Comparison of ENCODE assay signal across 8 cellular contexts in the genomic region with DNA sequence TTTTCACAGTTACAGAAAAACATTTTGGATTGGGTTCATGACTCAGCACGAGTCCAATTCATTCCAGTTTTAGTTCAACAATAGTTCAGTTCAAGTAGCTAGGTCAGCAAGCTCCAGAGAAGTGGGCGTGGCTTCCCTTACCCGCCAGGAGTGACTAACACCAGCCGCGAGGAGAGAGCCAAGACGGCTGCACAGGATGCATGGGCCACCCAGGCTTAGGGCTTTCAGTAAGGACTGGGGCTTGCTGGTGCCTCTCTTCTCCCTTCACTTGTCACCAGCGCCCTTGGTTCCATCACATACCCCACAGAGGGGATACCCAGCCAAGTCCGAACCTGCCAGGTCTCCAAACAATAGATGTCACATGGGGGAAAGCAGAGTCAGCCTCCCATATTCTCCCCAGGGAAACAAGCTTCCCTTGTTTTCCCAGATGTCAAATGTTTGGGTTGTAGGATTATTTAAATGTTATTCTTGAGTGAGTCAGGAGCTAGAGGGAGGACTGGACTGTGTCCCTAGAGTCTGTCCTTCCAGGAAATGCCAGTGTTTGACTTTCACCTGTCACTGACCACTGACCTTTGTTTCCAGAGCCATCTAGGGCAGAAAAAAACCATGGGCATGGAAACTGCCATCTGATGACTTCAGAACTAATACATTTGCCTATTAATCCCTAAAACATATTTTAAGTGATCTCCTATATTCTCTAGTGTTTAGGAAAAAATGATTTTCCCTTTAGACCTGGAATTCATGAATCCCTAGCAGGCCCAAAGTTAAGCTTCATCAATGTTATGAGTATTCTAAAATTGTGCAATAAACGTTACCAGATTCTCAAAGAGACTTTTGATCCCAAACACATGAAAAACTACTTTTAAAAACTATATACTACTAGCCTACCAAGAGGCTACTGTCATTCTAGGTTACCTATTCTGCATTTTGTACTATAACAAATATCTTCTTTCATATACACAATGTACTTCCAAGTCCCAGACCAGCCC. TPM values are rescaled to one million over a fixed set of nuclear protein-coding genes. Genes with fewer than 3 reads are reported as not detected.
DNase-seq lines count a peak whose midpoint lies in the region; ATAC-seq and TF ChIP-seq lines count a peak whose summit lies in the region.

No MANE protein-coding gene starts in this region.

- no peaks in the 10 kb centered on the region for H3K9me3 Mint-ChIP-seq in activated T-helper 1 cell treated with anti-CD3 and anti-CD28 coated beads, Interleukin-12 subunit alpha, Interleukin-12 subunit beta, Interleukin-2, Interleukin-4 antibody, amounts not matched to agents 30 ng/mL and 10 ng/mL and 1 ng/mL, durations not matched to agents 14 hours and 24 hours and 36 hours
- no peaks in the 10 kb centered on the region for H3K9me3 Mint-ChIP-seq in mesothelial cell of epicardium

- H3K36me3 ChIP-seq in prostate gland: no peaks in the 10 kb centered on the region

- H3K4me3 Mint-ChIP-seq in activated T-helper 1 cell treated with anti-CD3 and anti-CD28 coated beads, Interleukin-12 subunit alpha, Interleukin-12 subunit beta, Interleukin-2, Interleukin-4 antibody, amounts not matched to agents 30 ng/mL and 10 ng/mL and 1 ng/mL, durations not matched to agents 14 hours and 24 hours and 36 hours: no peak overlapping the region
- no peak overlapping the region for H3K4me3 Mint-ChIP-seq in mesothelial cell of epicardium

- peak overlapping the region; percentile 56 for H3K27ac Mint-ChIP-seq in activated T-helper 1 cell treated with anti-CD3 and anti-CD28 coated beads, Interleukin-12 subunit alpha, Interleukin-12 subunit beta, Interleukin-2, Interleukin-4 antibody, amounts not matched to agents 30 ng/mL and 10 ng/mL and 1 ng/mL, durations not matched to agents 14 hours and 24 hours and 36 hours
- H3K27ac Mint-ChIP-seq in mesothelial cell of epicardium: no peak overlapping the region

- H3K4me1 Mint-ChIP-seq in activated T-helper 1 cell treated with anti-CD3 and anti-CD28 coated beads, Interleukin-12 subunit alpha, Interleukin-12 subunit beta, Interleukin-2, Interleukin-4 antibody, amounts not matched to agents 30 ng/mL and 10 ng/mL and 1 ng/mL, durations not matched to agents 14 hours and 24 hours and 36 hours (ENCODE audit: low read depth): peaks cover 72% of the 10 kb centered on the region
- peaks cover 27% of the 10 kb centered on the region for H3K4me1 Mint-ChIP-seq in mesothelial cell of epicardium

- CTCF ChIA-PET in AG04450 (lab: Charles Lee): interaction anchor here (0.6 to 2.2 kb wide), 9 partner anchors 9 to 232 kb away, joined by 3 to 11 read pairs (median 3); a partner anchor contains a TSS

- H3K27me3 ChIP-seq in AG04450 (ENCODE audit: control insufficient read depth, insufficient read depth, low read length) (no peaks in the 10 kb centered on the region), prostate gland (replicated peaks; ENCODE audit: insufficient read depth) (no peaks in the 10 kb centered on the region)

- H3K4me3 ChIP-seq in AG04450 (ENCODE audit: low read depth, low read length): peak overlapping the region; percentile 15; the same call in 1 of the 2 replicates
- H3K4me3 ChIP-seq in prostate gland: no peak overlapping the region

- H3K27me3 Mint-ChIP-seq in activated T-helper 1 cell treated with anti-CD3 and anti-CD28 coated beads, Interleukin-12 subunit alpha, Interleukin-12 subunit beta, Interleukin-2, Interleukin-4 antibody, amounts not matched to agents 30 ng/mL and 10 ng/mL and 1 ng/mL, durations not matched to agents 14 hours and 24 hours and 36 hours (ENCODE audit: insufficient read depth): no peaks in the 10 kb centered on the region
- no peaks in the 10 kb centered on the region for H3K27me3 Mint-ChIP-seq in mesothelial cell of epicardium (ENCODE audit: low read depth)

- H3K4me1 ChIP-seq in prostate gland (replicated peaks): no peaks in the 10 kb centered on the region

- POLR2A ChIA-PET in AG04450 (lab: Yijun Ruan, JAX): interaction anchor here (0.9 to 2.1 kb wide), 7 partner anchors 10 to 59 kb away, joined by 3 to 7 read pairs (median 4); no protein-coding TSS in a partner anchor

- 21% methylated on average over 9 of the region's 9 CpGs for WGBS in prostate gland

- no peak for TF ChIP-seq POLR2A in prostate gland (IDR thresholded peaks at IDR 0.05)

- intact Hi-C loops in activated T-helper 1 cell treated with anti-CD3 and anti-CD28 coated beads, Interleukin-12 subunit alpha, Interleukin-12 subunit beta, Interleukin-2, Interleukin-4 antibody, amounts not matched to agents 30 ng/mL and 10 ng/mL and 1 ng/mL, durations not matched to agents 14 hours and 24 hours and 36 hours (cut with micrococcal nuclease): no loop called here
- intact Hi-C loops in head of caudate nucleus (cut with DNase I): no loop called here
- intact Hi-C loops in prostate gland (cut with DNase I): no loop called here

- ATAC-seq in GM18517 (IDR thresholded peaks at IDR 0.05; ENCODE audit: unreplicated experiment) (no peak), HG03196 (IDR thresholded peaks at IDR 0.05; ENCODE audit: unreplicated experiment) (no peak)

- TF ChIP-seq EP300 in Ishikawa (IDR thresholded peaks at IDR 0.05; ENCODE audit: borderline replicate concordance): no peak

- no peaks in the 10 kb centered on the region for H3K9me3 ChIP-seq in AG04450 (ENCODE audit: control insufficient read depth, insufficient read depth, low read length)
- H3K9me3 ChIP-seq in prostate gland: no peaks in the 10 kb centered on the region

- peaks cover 80% of the 10 kb centered on the region for H3K36me3 Mint-ChIP-seq in activated T-helper 1 cell treated with anti-CD3 and anti-CD28 coated beads, Interleukin-12 subunit alpha, Interleukin-12 subunit beta, Interleukin-2, Interleukin-4 antibody, amounts not matched to agents 30 ng/mL and 10 ng/mL and 1 ng/mL, durations not matched to agents 14 hours and 24 hours and 36 hours (ENCODE audit: low read depth)
- peaks cover 18% of the 10 kb centered on the region for H3K36me3 Mint-ChIP-seq in mesothelial cell of epicardium

- DNase-seq in AG04450 (ENCODE audit: low read depth, low spot score) (peak; percentile 94), head of caudate nucleus (peak; percentile 20 to 87 (median 50)), prostate gland (ENCODE audit: low spot score) (peak; percentile 49), mesothelial cell of epicardium (ENCODE audit: low spot score in 2 of 2, unreplicated experiment in 2 of 2) (no peak)
- DNase-seq in activated T-helper 1 cell treated with anti-CD3 and anti-CD28 coated beads, Interleukin-12 subunit alpha, Interleukin-12 subunit beta, Interleukin-2, Interleukin-4 antibody, amounts not matched to agents 30 ng/mL and 10 ng/mL and 1 ng/mL, durations not matched to agents 14 hours and 24 hours and 36 hours (ENCODE audit: low spot score): no peak

- no peak for TF ChIP-seq CTCF in AG04450 (IDR thresholded peaks at IDR 0.05; ENCODE audit: low read depth, low read length)
- no peak for TF ChIP-seq CTCF in prostate gland (IDR thresholded peaks at IDR 0.05)
- TF ChIP-seq CTCF in mesothelial cell of epicardium (IDR thresholded peaks at IDR 0.05; ENCODE audit: unreplicated experiment): no peak

- H3K27ac ChIP-seq in AG04450 (ENCODE audit: low read depth, low read length) (peak overlapping the region; percentile 96), prostate gland (peak overlapping the region; percentile 8 to 47)

- TF ChIP-seq RAD21 in Ishikawa (IDR thresholded peaks at IDR 0.05; ENCODE audit: low read depth): 0 out of 2 replicates have a peak, but pooled peaks have one; percentile 2

TF ChIP-seq in Ishikawa, 13 proteins besides CTCF, POLR2A, EP300 and RAD21:
- TF ChIP-seq CEBPB (IDR thresholded peaks at IDR 0.05) (no peak), NFIC (IDR thresholded peaks at IDR 0.05) (0 out of 2 replicates have a peak, but pooled peaks have one; percentile 15)
- TF ChIP-seq, protein P1, sequence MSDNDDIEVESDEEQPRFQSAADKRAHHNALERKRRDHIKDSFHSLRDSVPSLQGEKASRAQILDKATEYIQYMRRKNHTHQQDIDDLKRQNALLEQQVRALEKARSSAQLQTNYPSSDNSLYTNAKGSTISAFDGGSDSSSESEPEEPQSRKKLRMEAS (IDR thresholded peaks at IDR 0.05): 0 out of 2 replicates have a peak, but pooled peaks have one; percentile 20

RNA-seq across cellular contexts. Expression of a gene that starts 51.9 kb away (rescaled TPM):
- polyA plus RNA-seq in AG04450 (2011; rRNA removed): 0.20 and 0.32 TPM in 2 replicates
- polyA minus RNA-seq in AG04450 (2011; rRNA and poly(A)+ RNA removed): 0.56 and 0.78 TPM in 2 replicates
- 2.2 and 2.3 TPM in 2 replicates for total RNA-seq in activated T-helper 1 cell treated with anti-CD3 and anti-CD28 coated beads, Interleukin-12 subunit alpha, Interleukin-12 subunit beta, Interleukin-2, Interleukin-4 antibody, amounts not matched to agents 30 ng/mL and 10 ng/mL and 1 ng/mL, durations not matched to agents 14 hours and 24 hours and 36 hours
- total RNA-seq in prostate gland (1 to 10 TPM; 2.7 to 2.8 TPM), mesothelial cell of epicardium (0.18 to 0.49 TPM (median 0.40 TPM) in 3 replicates)

Comparison
In these comparisons a context has a peak if more than half of its experiments do, and no peak if none do; other contexts are left out.
1. DNase-seq: peak in AG04450 (single experiment), head of caudate nucleus (42 of 42) and prostate gland (single experiment); none in activated T-helper 1 cell treated with anti-CD3 and anti-CD28 coated beads, Interleukin-12 subunit alpha, Interleukin-12 subunit beta, Interleukin-2, Interleukin-4 antibody, amounts not matched to agents 30 ng/mL and 10 ng/mL and 1 ng/mL, durations not matched to agents 14 hours and 24 hours and 36 hours (single experiment) and mesothelial cell of epicardium (0 of 2).